34 cellular contexts compared by ENCODE assay signal in the genomic region with DNA sequence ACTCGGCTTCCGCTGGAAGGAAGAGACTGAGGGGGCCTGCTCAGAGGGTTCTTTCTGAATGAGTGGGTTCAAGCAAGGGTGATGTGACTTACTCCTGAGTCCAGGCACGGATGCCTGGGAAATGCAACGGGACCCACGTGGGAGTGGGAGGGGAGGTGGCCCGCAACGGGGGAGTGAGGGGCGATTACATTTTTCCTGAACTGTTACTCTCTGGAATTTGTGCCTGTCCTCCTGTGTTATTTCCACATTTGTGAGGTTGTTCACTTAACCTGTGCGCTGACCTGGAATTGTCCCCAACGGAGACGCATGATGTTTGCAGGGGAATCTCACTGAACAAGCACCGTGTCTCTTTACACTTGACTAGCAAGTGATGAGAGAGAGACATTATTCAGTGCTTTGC.
"Had no signal": no experiment of that assay in that cellular context is flagged by ENCODE, and none has a peak within 500 bp of the region (broad histone marks: within the 10 kb centered on the region; RNA-seq: fewer than 3 reads in every experiment).

No MANE protein-coding gene starts in this region.

- H3K4me1 Mint-ChIP-seq: activated CD4-positive, alpha-beta T cell treated with anti-CD3 and anti-CD28 coated beads, Interleukin-2, amount 10 ng/mL, durations not matched to agents 24 days and 14 days; activated naive CD8-positive, alpha-beta T cell treated with anti-CD3 and anti-CD28 coated beads for 36 hours; activated T-helper 17 cell treated with anti-CD3 and anti-CD28 coated beads, Interleukin-2, amount 50 U/mL, for 72 hours had no signal

- H3K27ac ChIP-seq: cardiac muscle cell, RWPE1, WERI-Rb-1 had no signal

- H3K4me3 Mint-ChIP-seq: activated CD4-positive, alpha-beta T cell treated with anti-CD3 and anti-CD28 coated beads, Interleukin-2, amount 10 ng/mL, durations not matched to agents 24 days and 14 days; activated CD8-positive, alpha-beta T cell treated with anti-CD3 and anti-CD28 coated beads for 36 hours; activated naive CD8-positive, alpha-beta T cell treated with anti-CD3 and anti-CD28 coated beads for 36 hours; activated T-cell treated with anti-CD3 and anti-CD28 coated beads, Interleukin-2, amount 50 U/mL, for 72 hours; activated T-helper 17 cell treated with anti-CD3 and anti-CD28 coated beads, Interleukin-2, amount 50 U/mL, for 72 hours had no signal

- FAIRE-seq: RCC 7860 had no signal

- H3K27me3 ChIP-seq: cardiac muscle cell had no signal

- H3K36me3 Mint-ChIP-seq: activated naive CD8-positive, alpha-beta T cell treated with anti-CD3 and anti-CD28 coated beads for 36 hours had no signal

- H3K27ac Mint-ChIP-seq: activated CD4-positive, alpha-beta T cell treated with anti-CD3 and anti-CD28 coated beads, Interleukin-2, amount 10 ng/mL, durations not matched to agents 24 days and 14 days; activated CD8-positive, alpha-beta T cell treated with anti-CD3 and anti-CD28 coated beads for 36 hours; activated naive CD8-positive, alpha-beta T cell treated with anti-CD3 and anti-CD28 coated beads for 36 hours; activated T-cell treated with anti-CD3 and anti-CD28 coated beads, Interleukin-2, amount 50 U/mL, for 72 hours; activated T-helper 17 cell treated with anti-CD3 and anti-CD28 coated beads, Interleukin-2, amount 50 U/mL, for 72 hours had no signal

- H3K4me3 ChIP-seq: cardiac muscle cell had no signal

- ATAC-seq: activated CD8-positive, alpha-beta T cell treated with anti-CD3 and anti-CD28 coated beads for 36 hours; activated T-cell treated with anti-CD3 and anti-CD28 coated beads, Interleukin-2, amount 50 U/mL, for 72 hours; activated T-helper 17 cell treated with anti-CD3 and anti-CD28 coated beads, Interleukin-2, amount 50 U/mL, for 72 hours; PC-3; Right ventricle myocardium inferior had no signal

- H3K36me3 ChIP-seq: cardiac muscle cell, WERI-Rb-1 had no signal

- DNase-seq: activated CD4-positive, alpha-beta T cell treated with anti-CD3 and anti-CD28 coated beads, Interleukin-2, amount 10 ng/mL, durations not matched to agents 24 days and 14 days; activated CD4-positive, alpha-beta T cell treated with anti-CD3 and anti-CD28 coated beads, Interleukin-2, amount 50 U/mL, for 4 hours; activated CD8-positive, alpha-beta T cell treated with anti-CD3 and anti-CD28 coated beads for 36 hours; activated effector memory CD4-positive, alpha-beta T cell treated with anti-CD3 and anti-CD28 coated beads, Interleukin-2, amount 50 U/mL, for 16 hours; activated naive CD4-positive, alpha-beta T cell; activated naive CD4-positive, alpha-beta T cell treated with anti-CD3 and anti-CD28 coated beads, Interleukin-2, amount 50 U/mL, for 16 hours; activated naive CD8-positive, alpha-beta T cell treated with anti-CD3 and anti-CD28 coated beads for 36 hours; activated T-cell treated with anti-CD3 and anti-CD28 coated beads, Interleukin-2, amount 50 U/mL, for 1 hour; activated T-cell treated with anti-CD3 and anti-CD28 coated beads, Interleukin-2, amount 50 U/mL, for 72 hours; amniotic stem cell; aorta; Karpas-422; KBM-7; NCI-H1105; NCI-H1417 treated with DMSO at 0.1 percent for 48 hours; NCI-H187 treated with DMSO at 0.1 percent for 48 hours; NCI-H2081; NCI-H2171 treated with DMSO at 0.1 percent for 48 hours; NCI-H345; NCI-H526; NCI-H748 treated with DMSO at 0.1 percent for 48 hours; NK-92 treated with Interleukin-12 subunit alpha and Interleukin-12 subunit beta, amount 100 ng/mL, for 24 hours; PC-3; SIG-M5; SW 1271; T-helper 1 cell; T-helper 2 cell; T-helper 9 cell; WERI-Rb-1 had no signal

- H3K9me3 Mint-ChIP-seq: activated naive CD8-positive, alpha-beta T cell treated with anti-CD3 and anti-CD28 coated beads for 36 hours had no signal

- H3K27me3 Mint-ChIP-seq: activated CD4-positive, alpha-beta T cell treated with anti-CD3 and anti-CD28 coated beads, Interleukin-2, amount 10 ng/mL, durations not matched to agents 24 days and 14 days; activated CD8-positive, alpha-beta T cell treated with anti-CD3 and anti-CD28 coated beads for 36 hours; activated T-helper 17 cell treated with anti-CD3 and anti-CD28 coated beads, Interleukin-2, amount 50 U/mL, for 72 hours had no signal
